Comparison of ENCODE assay signal across 8 cellular contexts in the genomic region with DNA sequence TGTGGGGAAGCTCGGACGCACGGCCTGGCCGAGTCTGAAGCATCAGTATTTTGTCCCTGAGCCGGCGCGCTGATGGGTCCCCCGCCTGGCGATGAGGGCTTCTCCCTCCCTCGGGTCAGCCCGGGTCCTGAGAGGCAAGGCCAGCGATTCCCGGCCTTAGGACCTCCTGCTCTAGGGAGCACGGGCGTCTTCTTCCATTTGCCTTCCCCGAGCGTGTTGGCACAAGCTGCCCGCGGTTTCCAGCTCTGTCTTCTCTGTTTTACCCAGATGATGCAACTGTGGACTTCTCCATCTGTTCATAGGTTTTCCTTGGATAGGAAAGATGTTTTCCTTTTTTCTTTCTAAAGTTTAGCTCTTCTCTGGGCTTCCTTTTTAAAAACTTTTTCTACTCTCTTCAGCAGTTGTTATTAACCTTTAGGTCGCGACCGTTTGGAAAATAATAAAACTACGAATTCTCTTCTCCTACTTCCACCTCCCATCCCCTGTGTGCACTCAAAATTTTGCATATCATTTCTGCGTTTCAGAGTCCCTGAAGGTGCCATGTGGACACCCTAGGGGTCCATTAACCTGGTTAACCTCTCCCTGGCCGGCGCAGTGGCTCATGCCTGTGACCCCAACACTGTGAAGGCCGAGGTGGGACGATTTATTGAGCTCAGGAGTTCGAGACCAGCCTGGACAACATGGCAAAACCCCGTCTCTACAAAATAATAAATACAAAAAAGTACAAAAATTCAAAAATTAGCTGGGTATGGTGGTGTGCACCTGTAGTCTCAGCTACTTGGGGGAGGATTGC. TPM values are rescaled to one million over a fixed set of nuclear protein-coding genes. Genes with fewer than 3 reads are reported as not detected.
DNase-seq lines count a peak whose midpoint lies in the region; ATAC-seq and TF ChIP-seq lines count a peak whose summit lies in the region.

No MANE protein-coding gene starts in this region.

- H3K27ac Mint-ChIP-seq in progenitor cell of endocrine pancreas: peak overlapping the region; percentile 98

- H3K27me3 Mint-ChIP-seq in progenitor cell of endocrine pancreas: peaks cover 3% of the 10 kb centered on the region

- H3K4me3 Mint-ChIP-seq in progenitor cell of endocrine pancreas (ENCODE audit: low read depth): peak overlapping the region; percentile 86

- ATAC-seq in GM21390 (IDR thresholded peaks at IDR 0.05; ENCODE audit: unreplicated experiment) (no peak), GM19023 (IDR thresholded peaks at IDR 0.05; ENCODE audit: unreplicated experiment) (no peak)

- peak overlapping the region; percentile 59 for H3K4me3 ChIP-seq in fibroblast of mammary gland (ENCODE audit: control insufficient read depth, low read depth, low read length)

- TF ChIP-seq CTCF in fibroblast of mammary gland (conservative IDR thresholded peaks at IDR 0.05; ENCODE audit: control insufficient read depth, insufficient read depth, low read depth, low read length) (no peak), progenitor cell of endocrine pancreas (IDR thresholded peaks at IDR 0.05; ENCODE audit: unreplicated experiment) (no peak)

- H3K9me3 Mint-ChIP-seq in progenitor cell of endocrine pancreas (ENCODE audit: low read depth): no peaks in the 10 kb centered on the region

- peak; percentile 72 for DNase-seq in SIG-M5 treated with dmso at 0.1 percent for 504 hours (lab: John Stamatoyannopoulos, UW; ENCODE audit: unreplicated experiment)
- no peak for DNase-seq in SIG-M5 (lab: John Stamatoyannopoulos, UW)
- peak; percentile 58 for DNase-seq in SKM-1 treated with dmso at 0.1 percent for 144 hours (lab: John Stamatoyannopoulos, UW; ENCODE audit: unreplicated experiment)
- DNase-seq in fibroblast of mammary gland (ENCODE audit: low read depth): no peak
- DNase-seq in progenitor cell of endocrine pancreas (ENCODE audit: low spot score, unreplicated experiment): peak; percentile 56
- DNase-seq in globus pallidus (ENCODE audit: low spot score): no peak

- peaks cover 20% of the 10 kb centered on the region for H3K4me1 Mint-ChIP-seq in progenitor cell of endocrine pancreas (ENCODE audit: low read depth)

- H3K36me3 Mint-ChIP-seq in progenitor cell of endocrine pancreas (ENCODE audit: insufficient read depth): no peaks in the 10 kb centered on the region

RNA-seq across cellular contexts. Expression of a gene that starts 1.4 kb away (rescaled TPM):
- 29.4 and 32.0 TPM in 2 replicates for total RNA-seq in progenitor cell of endocrine pancreas

RNA-seq across cellular contexts. Expression of a gene that starts 37.7 kb away (rescaled TPM):
- 29.1 and 31.2 TPM in 2 replicates for total RNA-seq in progenitor cell of endocrine pancreas

Comparison
In these comparisons a context has a peak if more than half of its experiments do, and no peak if none do; other contexts are left out.
1. DNase-seq: peak in SIG-M5 treated with dmso at 0.1 percent for 504 hours (single experiment), SKM-1 treated with dmso at 0.1 percent for 144 hours (single experiment) and progenitor cell of endocrine pancreas (single experiment); none in SIG-M5 (single experiment), fibroblast of mammary gland (single experiment) and globus pallidus (single experiment).